Comparison of ENCODE assay signal across 9 cellular contexts in genomic region chrX:39158801-39159657, GRCh38.
A peak's percentile ranks its signal among the peaks of the same experiment; 100 is the strongest.
DNase-seq lines count a peak whose midpoint lies in the region; ATAC-seq and TF ChIP-seq lines count a peak whose summit lies in the region.
"Had no signal": no experiment of that assay in that cellular context is flagged by ENCODE, and none has a peak within 500 bp of the region (broad histone marks: within the 10 kb centered on the region; RNA-seq: fewer than 3 reads in every experiment).

No MANE protein-coding gene starts in this region.

- H3K9ac ChIP-seq in IMR-90 (ENCODE audit: low read depth, low read length), result no peak overlapping the region

- no peak for TF ChIP-seq POLR2A in IMR-90 (IDR thresholded peaks at IDR 0.05; ENCODE audit: low read depth, low read length)

- H3K27me3 Mint-ChIP-seq in immature natural killer cell (ENCODE audit: low read depth in 3 of 3), result peaks cover 5 to 16% (median 10%) of the 10 kb centered on the region in 3 donors

- no peak overlapping the region for H3K4me3 ChIP-seq in IMR-90 (ENCODE audit: insufficient read depth, low read depth, low read length)

- DNase-seq in IMR-90, result peak; percentile 11
- peak; percentile 50 for DNase-seq in kidney tubule cell (ENCODE audit: low spot score)
- DNase-seq in immature natural killer cell, result no peak
- DNase-seq in NCI-H774 (lab: John Stamatoyannopoulos, UW), result no peak
- DNase-seq in stimulated activated naive CD4-positive, alpha-beta T cell treated with Interleukin-2 at 50 U/mL for 16 hours (lab: John Stamatoyannopoulos, UW), result no peak

- H3K9me3 ChIP-seq in IMR-90 (ENCODE audit: control insufficient read depth, insufficient read depth, low read length), result no peaks in the 10 kb centered on the region

- H3K27me3 ChIP-seq in IMR-90 (ENCODE audit: control insufficient read depth, insufficient read depth, low read length), result peaks cover 18% of the 10 kb centered on the region

- H3K36me3 Mint-ChIP-seq in immature natural killer cell, result no peaks in the 10 kb centered on the region

- no peak overlapping the region for H3K56ac ChIP-seq in IMR-90 (ENCODE audit: extremely low read depth, insufficient read depth, low read length)

- WGBS in IMR-90 (ENCODE audit: extremely low coverage in 2 of 2, insufficient read length in 1 of 2), 2 experiments, result 20% methylated on average over 1 of the region's 11 CpGs; no CpG with 5 or more reads in 1 of the 2 experiments

- no peaks in the 10 kb centered on the region for H3K4me1 ChIP-seq in IMR-90 (ENCODE audit: control insufficient read depth, insufficient read depth, low read length)
- H3K4me1 ChIP-seq: foreskin keratinocyte had no signal

- no peaks in the 10 kb centered on the region for H3K79me1 ChIP-seq in IMR-90 (ENCODE audit: low read depth in 1 of 2, low read length in 2 of 2)

- in situ Hi-C loops in IMR-90 (cut with MboI; ENCODE audit: low sequenced_read_pairs), result no loop called here

- TF ChIP-seq RAD21 in IMR-90 (IDR thresholded peaks at IDR 0.05; ENCODE audit: low read length), result no peak

- ATAC-seq in GM18498 (IDR thresholded peaks at IDR 0.05; ENCODE audit: unreplicated experiment), result peak; percentile 51
- ATAC-seq in IMR-90 (ENCODE audit: low read depth), result no peak
- no peak for ATAC-seq in GM19023 (IDR thresholded peaks at IDR 0.05; ENCODE audit: unreplicated experiment)
- ATAC-seq: foreskin keratinocyte had no signal

- H4K5ac ChIP-seq in IMR-90 (ENCODE audit: low read depth, low read length), result no peak overlapping the region

- no peak overlapping the region for H2BK5ac ChIP-seq in IMR-90 (ENCODE audit: low read depth, low read length, poor library complexity, severe bottlenecking)

- peak overlapping the region in 2 of 6 donors; percentile 19 to 78 for H3K27ac Mint-ChIP-seq in immature natural killer cell

- H3K4me2 ChIP-seq in IMR-90 (ENCODE audit: low read depth, low read length), result no peak overlapping the region

- H4K20me1 ChIP-seq in IMR-90 (ENCODE audit: insufficient read depth, low read length), result no peaks in the 10 kb centered on the region; the same call in 1 of the 2 replicates

- TF ChIP-seq CTCF in IMR-90 (conservative IDR thresholded peaks at IDR 0.05; ENCODE audit: low read depth, low read length), result no peak

- H3K36me3 ChIP-seq in IMR-90 (ENCODE audit: control insufficient read depth, insufficient read depth, low read length), result no peaks in the 10 kb centered on the region

- CTCF ChIA-PET in IMR-90 (lab: Yijun Ruan, JAX), result interaction anchor here (0.6 kb wide), 1 partner anchor 1234 kb away, joined by 5 read pairs; no protein-coding TSS in a partner anchor

- H2BK15ac ChIP-seq in IMR-90 (ENCODE audit: low read depth, low read length), result no peak overlapping the region

- no peaks in the 10 kb centered on the region for H3K4me1 Mint-ChIP-seq in immature natural killer cell

- no peak overlapping the region for H4K91ac ChIP-seq in IMR-90 (ENCODE audit: insufficient read depth, low read depth, low read length)

- no peak overlapping the region for H3K4ac ChIP-seq in IMR-90 (ENCODE audit: low read depth, low read length)

- intact Hi-C loops in IMR-90 (cut with micrococcal nuclease), result no loop called here

- H2AK5ac ChIP-seq in IMR-90 (ENCODE audit: low read depth, low read length), result no peak overlapping the region

- no peak overlapping the region for H3K4me3 Mint-ChIP-seq in immature natural killer cell

- no peak overlapping the region for H3K14ac ChIP-seq in IMR-90 (replicated peaks; ENCODE audit: low read depth, low read length)

- no peak overlapping the region for H2BK20ac ChIP-seq in IMR-90 (ENCODE audit: low read depth, low read length)

- H2AFZ ChIP-seq in IMR-90 (replicated peaks; ENCODE audit: low read length, poor library complexity), result no peak overlapping the region

- H3K18ac ChIP-seq in IMR-90 (ENCODE audit: low read depth, low read length), result no peak overlapping the region

- H2BK120ac ChIP-seq in IMR-90 (ENCODE audit: low read depth, low read length), result no peak overlapping the region

- POLR2A ChIA-PET in IMR-90 (lab: Charles Lee; ENCODE audit: unreplicated experiment), result no interaction called here

- no peak overlapping the region for H3K23ac ChIP-seq in IMR-90 (ENCODE audit: low read depth, low read length)

- no peak overlapping the region for H3K27ac ChIP-seq in IMR-90 (ENCODE audit: insufficient read depth, low read length)
- H3K27ac ChIP-seq: foreskin keratinocyte had no signal

- BruUV-seq in IMR-90 (replicated peaks; lab: Mats Ljungman, UMichigan), result no TSS peak

- H3K9me1 ChIP-seq in IMR-90 (ENCODE audit: insufficient read depth, low read length), result no peaks in the 10 kb centered on the region

- no peak overlapping the region for H4K8ac ChIP-seq in IMR-90 (ENCODE audit: low read depth in 2 of 2, low read length in 2 of 2)

- dilution Hi-C loops in IMR-90 (cut with HindIII; ENCODE audit: low sequenced_read_pairs, unreplicated experiment), result no loop called here

- H2AK9ac ChIP-seq in IMR-90 (replicated peaks; ENCODE audit: low read depth, low read length, poor library complexity), result no peak overlapping the region

- no peaks in the 10 kb centered on the region for H3K9me3 Mint-ChIP-seq in immature natural killer cell

TF ChIP-seq in IMR-90, 13 proteins besides CTCF, POLR2A, EP300 and RAD21 (continues in another document):
- TF ChIP-seq MXI1 (IDR thresholded peaks at IDR 0.05; ENCODE audit: borderline replicate concordance, low read depth, low read length), result no peak
- TF ChIP-seq FOS (IDR thresholded peaks at IDR 0.05; ENCODE audit: low read depth, low read length), result no peak
- no peak for TF ChIP-seq USF2 (IDR thresholded peaks at IDR 0.05; ENCODE audit: low read depth, low read length)
- TF ChIP-seq MAFK (IDR thresholded peaks at IDR 0.05; ENCODE audit: low read depth, low read length), result no peak
- no peak for TF ChIP-seq BHLHE40 (IDR thresholded peaks at IDR 0.05; ENCODE audit: low read depth, low read length)
- TF ChIP-seq RCOR1 (IDR thresholded peaks at IDR 0.05; ENCODE audit: insufficient replicate concordance, low read length), result no peak
- TF ChIP-seq RFX5 (IDR thresholded peaks at IDR 0.05; ENCODE audit: low read depth, low read length), result no peak
- no peak for TF ChIP-seq NFE2L2 (IDR thresholded peaks at IDR 0.05; ENCODE audit: low read depth, low read length)
- TF ChIP-seq CHD1 (IDR thresholded peaks at IDR 0.05; ENCODE audit: low read depth, low read length), result no peak
- no peak for TF ChIP-seq ELK1 (IDR thresholded peaks at IDR 0.05; ENCODE audit: borderline replicate concordance, low read depth, low read length)
- TF ChIP-seq SMC3 (IDR thresholded peaks at IDR 0.05; ENCODE audit: low read depth, low read length), result no peak
- TF ChIP-seq CEBPB (IDR thresholded peaks at IDR 0.05; ENCODE audit: low read depth, low read length), result no peak

TF ChIP-seq in PFSK-1, 5 proteins besides CTCF, POLR2A, EP300 and RAD21:
- TF ChIP-seq POLR2AphosphoS5 (IDR thresholded peaks at IDR 0.05; ENCODE audit: low read depth, low read length) (no peak), SIN3A (IDR thresholded peaks at IDR 0.05; ENCODE audit: borderline replicate concordance, insufficient read depth, low read length) (no peak), TAF1 (IDR thresholded peaks at IDR 0.05; ENCODE audit: borderline replicate concordance, insufficient read depth, low read length) (no peak), FOXP2 (optimal IDR thresholded peaks at IDR 0.05; ENCODE audit: borderline replicate concordance, extremely low read depth, extremely low read length, insufficient read depth) (peak; percentile 14), REST (IDR thresholded peaks at IDR 0.05; ENCODE audit: insufficient read depth in 1 of 2, low read depth in 2 of 2, low read length in 2 of 2) (no peak)

Comparison
In these comparisons a context has a peak if more than half of its experiments do, and no peak if none do; other contexts are left out.
1. DNase-seq: peak in IMR-90 (single experiment) and kidney tubule cell (single experiment); none in immature natural killer cell (0 of 3), NCI-H774 (single experiment) and stimulated activated naive CD4-positive, alpha-beta T cell treated with Interleukin-2 at 50 U/mL for 16 hours (single experiment).